ENCODE assay signal across 8 cellular contexts in the genomic region with DNA sequence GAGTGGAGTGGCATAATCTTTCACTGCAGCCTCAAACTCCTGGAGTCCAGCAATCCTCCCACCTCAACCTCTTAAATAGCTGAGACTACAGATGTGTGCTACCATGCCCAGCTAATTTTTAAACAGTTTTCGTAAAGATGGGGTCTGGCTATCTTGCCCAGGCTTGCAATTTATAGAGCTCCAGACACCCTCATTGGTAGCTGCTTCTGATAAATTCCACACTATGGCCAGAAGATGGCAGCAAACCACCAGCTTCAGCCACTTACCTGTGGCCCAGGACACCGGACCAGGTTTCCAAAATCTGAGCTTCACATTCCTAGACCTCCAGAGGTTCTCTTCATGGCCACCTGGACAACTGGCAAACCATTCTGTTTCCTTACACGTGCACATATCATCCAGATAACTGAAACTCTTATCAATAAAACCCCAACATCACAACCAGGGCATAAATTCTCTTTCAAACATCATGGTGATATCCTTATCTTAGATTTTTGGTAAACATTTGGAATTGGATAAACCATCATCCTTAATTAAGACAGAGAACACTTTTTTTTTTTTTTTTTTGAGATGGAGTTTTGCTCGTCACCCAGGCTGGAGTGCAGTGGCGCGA. TPM values are rescaled to one million over a fixed set of nuclear protein-coding genes. Genes with fewer than 3 reads are reported as not detected.
A peak's percentile ranks its signal among the peaks of the same experiment; 100 is the strongest.
DNase-seq lines count a peak whose midpoint lies in the region; ATAC-seq and TF ChIP-seq lines count a peak whose summit lies in the region.

No MANE protein-coding gene starts in this region.

- ATAC-seq in esophagus mucosa, result peak; percentile 39
- ATAC-seq in naive B cell (ENCODE audit: low read depth in 2 of 2), result peak; percentile 80 to 91
- ATAC-seq in stimulated activated naive CD8-positive, alpha-beta T cell treated with anti-CD3 and anti-CD28 coated beads, Interleukin-15, Interleukin-2, amounts not matched to agents 100 U/mL and 50 U/mL, for 24 hours, result no peak
- ATAC-seq in HG02981 (IDR thresholded peaks at IDR 0.05; ENCODE audit: unreplicated experiment), result no peak

- H3K36me3 Mint-ChIP-seq in naive B cell, result no peaks in the 10 kb centered on the region

- H3K27ac Mint-ChIP-seq in naive B cell, result no peak overlapping the region

- no peaks in the 10 kb centered on the region for H3K4me1 Mint-ChIP-seq in naive B cell

- peak; percentile 76 for TF ChIP-seq CTCF in GM13977 (IDR thresholded peaks at IDR 0.05; ENCODE audit: extremely low read depth, insufficient read depth, missing control alignments)

- H3K9me3 Mint-ChIP-seq in naive B cell, result no peaks in the 10 kb centered on the region

- no peak overlapping the region for H3K4me3 Mint-ChIP-seq in naive B cell

- in situ Hi-C loops in GM13977 (cut with MboI; ENCODE audit: low pct_unique_long_range_greater_than_20kb, low sequenced_read_pairs, unreplicated experiment), result no loop called here

- DNase-seq in AG08396 (ENCODE audit: low spot score) (peak; percentile 62), GM13977 (ENCODE audit: low spot score) (peak; percentile 89), NCI-H526 (lab: John Stamatoyannopoulos, UW) (peak; percentile 43 to 71), naive B cell (peak; percentile 66)
- peak; percentile 6 for DNase-seq in activated CD8-positive, alpha-beta memory T cell treated with anti-CD3 and anti-CD28 coated beads, Interleukin-2, amount 50 U/mL, for 24 hours (ENCODE audit: extremely low read depth)
- peak; percentile 50 for DNase-seq in stimulated activated naive CD8-positive, alpha-beta T cell treated with anti-CD3 and anti-CD28 coated beads, Interleukin-15, Interleukin-2, amounts not matched to agents 100 U/mL and 50 U/mL, for 24 hours

- peaks cover 0 to 21% (median 3%) of the 10 kb centered on the region in 3 donors for H3K27me3 Mint-ChIP-seq in naive B cell

RNA-seq across cellular contexts. Expression of a gene that starts 28.9 kb away (rescaled TPM):
- total RNA-seq in esophagus mucosa, result not detected
- polyA plus RNA-seq in naive B cell (ENCODE audit: low read depth in 6 of 6), result not detected

RNA-seq across cellular contexts. Expression of a gene that starts 29.0 kb away (rescaled TPM):
- 62.0 TPM for total RNA-seq in esophagus mucosa
- under 1 TPM in 2 of 6 donors, not detected in 4; 0.03 to 0.37 TPM for polyA plus RNA-seq in naive B cell (ENCODE audit: low read depth in 6 of 6)

RNA-seq across cellular contexts. Expression of a gene that starts 39.0 kb away (rescaled TPM):
- 15.3 TPM for total RNA-seq in esophagus mucosa
- 10 to 100 TPM in 3 of 6 donors, 1 to 10 TPM in 3; 4.1 to 14.8 (median 9.5) TPM for polyA plus RNA-seq in naive B cell (ENCODE audit: low read depth in 6 of 6)

RNA-seq across cellular contexts. Expression of a gene that starts 39.1 kb away (rescaled TPM):
- total RNA-seq in esophagus mucosa, result 244 TPM
- polyA plus RNA-seq in naive B cell (ENCODE audit: low read depth in 6 of 6), result 100 to 1,000 TPM; 433 to 593 (median 531) TPM

RNA-seq across cellular contexts. Expression of a gene that starts 45.6 kb away (rescaled TPM):
- total RNA-seq in esophagus mucosa, result 6.3 TPM
- 10 to 100 TPM in 1 of 6 donors, 1 to 10 TPM in 5; 7.4 to 11.9 (median 7.7) TPM for polyA plus RNA-seq in naive B cell (ENCODE audit: low read depth in 6 of 6)

Comparison
In these comparisons a context has a peak if more than half of its experiments do, and no peak if none do; other contexts are left out.
1. DNase-seq: peak in every context shown above with its lines; median percentile 89 in GM13977; 66 in naive B cell; 62 in AG08396; 57 in NCI-H526; 50 in stimulated activated naive CD8-positive, alpha-beta T cell treated with anti-CD3 and anti-CD28 coated beads, Interleukin-15, Interleukin-2, amounts not matched to agents 100 U/mL and 50 U/mL, for 24 hours; 6 in activated CD8-positive, alpha-beta memory T cell treated with anti-CD3 and anti-CD28 coated beads, Interleukin-2, amount 50 U/mL, for 24 hours.
2. ATAC-seq: peak in esophagus mucosa (single experiment) and naive B cell (2 of 2); none in stimulated activated naive CD8-positive, alpha-beta T cell treated with anti-CD3 and anti-CD28 coated beads, Interleukin-15, Interleukin-2, amounts not matched to agents 100 U/mL and 50 U/mL, for 24 hours (single experiment) and HG02981 (single experiment).